In the genomic region with DNA sequence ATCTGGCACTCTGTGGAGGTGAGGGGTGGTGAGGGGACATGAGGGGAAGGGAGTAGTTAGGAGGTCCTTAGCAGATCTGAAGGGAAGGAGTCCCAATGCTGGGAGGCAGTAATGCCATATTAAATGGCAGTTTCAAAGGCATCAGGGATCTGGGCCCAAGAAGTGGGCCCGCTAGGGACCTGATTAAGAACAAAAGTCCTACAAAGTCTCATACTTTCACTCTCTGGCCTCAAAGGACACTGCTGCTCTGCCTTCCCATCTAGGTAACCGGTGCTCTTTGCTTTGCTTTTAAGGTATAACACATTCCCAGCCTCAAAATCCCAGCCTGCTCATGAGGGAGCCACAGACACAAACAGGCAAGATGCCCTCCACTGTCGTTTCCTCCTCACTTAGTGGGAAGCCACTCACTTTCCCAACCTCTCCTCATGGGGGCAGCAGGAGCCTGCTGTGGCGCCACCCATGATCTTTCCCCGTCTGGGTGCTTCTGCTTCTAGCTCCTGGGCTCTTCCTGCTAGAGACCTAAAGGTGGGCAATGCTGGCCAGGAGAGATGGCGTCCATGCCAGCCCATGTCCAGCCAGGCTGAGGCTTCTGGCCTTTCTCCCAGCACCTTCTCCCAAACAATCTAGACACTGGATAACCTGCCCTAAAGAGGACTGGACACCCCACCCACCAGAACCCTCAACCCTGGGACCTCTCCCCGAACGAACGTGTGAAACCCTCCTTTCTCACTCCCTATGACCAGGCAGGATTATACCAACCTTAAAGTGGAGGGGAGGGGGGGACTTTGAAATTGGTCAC, we compare ENCODE assay signal across 8 cellular contexts.
A peak's percentile ranks its signal among the peaks of the same experiment; 100 is the strongest.
DNase-seq lines count a peak whose midpoint lies in the region; ATAC-seq and TF ChIP-seq lines count a peak whose summit lies in the region.

No MANE protein-coding gene starts in this region.

- TF ChIP-seq CTCF in H9 (conservative IDR thresholded peaks at IDR 0.05) (peak; percentile 67), SK-N-SH (IDR thresholded peaks at IDR 0.05) (peak; percentile 52), left lung (IDR thresholded peaks at IDR 0.05) (peak; percentile 39 to 57)

- H3K36me3 ChIP-seq in SK-N-SH (replicated peaks in 1 of 2; ENCODE audit: control insufficient read depth in 1 of 2, insufficient read depth in 2 of 2, low read length in 1 of 2) (no peaks in the 10 kb centered on the region), left lung (no peaks in the 10 kb centered on the region)

- H3K36me3 Mint-ChIP-seq in H9 (ENCODE audit: insufficient read depth in 1 of 3, low read depth in 3 of 3), result no peaks in the 10 kb centered on the region
- no peaks in the 10 kb centered on the region for H3K36me3 Mint-ChIP-seq in stimulated activated naive B cell treated with anti-CD40 and anti-IgM and Interleukin-4, amounts not matched to agents 10 μg/mL and 1 μg/mL and 100 μg/mL, for 72 hours

- H4K8ac ChIP-seq in H9 (replicated peaks; ENCODE audit: insufficient read length, low read depth, low read length), result no peak overlapping the region

- H3K4me1 ChIP-seq in H9 (ENCODE audit: insufficient read depth, low read length), result peaks cover 2% of the 10 kb centered on the region; the same call in 1 of the 2 replicates
- H3K4me1 ChIP-seq in SK-N-SH (ENCODE audit: control insufficient read depth in 1 of 2, insufficient read depth in 2 of 2, low read depth in 1 of 2, low read length in 1 of 2), result no peaks in the 10 kb centered on the region
- no peaks in the 10 kb centered on the region for H3K4me1 ChIP-seq in left lung

- POLR2A ChIA-PET in SK-N-SH (lab: Yijun Ruan, JAX), result interaction anchor here (0.7 to 1.2 kb wide), 2 partner anchors 117 to 132 kb away, joined by 3 read pairs; a partner anchor contains a TSS

- H3K56ac ChIP-seq in H9 (ENCODE audit: insufficient read length, low read depth, low read length), result no peak overlapping the region

- CTCF ChIA-PET in SK-N-SH (lab: Yijun Ruan, JAX), result interaction anchor here (0.5 to 14.1 kb wide), 38 partner anchors 9 to 558 kb away, joined by 3 to 228 read pairs (median 4); a partner anchor contains a TSS

- no peak overlapping the region for H4K91ac ChIP-seq in H9 (ENCODE audit: insufficient read length, low read depth, low read length)

- DNase-seq in A172 (ENCODE audit: low spot score) (peak; percentile 76), GM03348 (ENCODE audit: low spot score) (peak; percentile 78), H9 (peak; percentile 62), Kasumi-1 (lab: John Stamatoyannopoulos, UW) (peak; percentile 74 to 77), SK-N-SH (peak; percentile 77), cerebellar cortex (ENCODE audit: low spot score) (peak; percentile 38), left lung (peak in 1 of 2 donors; percentile 51)
- DNase-seq in stimulated activated naive B cell treated with anti-CD40 and anti-IgM and Interleukin-4, amounts not matched to agents 10 μg/mL and 1 μg/mL and 100 μg/mL, for 72 hours, result peak; percentile 64

- peak; percentile 97 for TF ChIP-seq RAD21 in SK-N-SH (IDR thresholded peaks at IDR 0.05; ENCODE audit: low read length)

- H3K23me2 ChIP-seq in H9 (ENCODE audit: insufficient read length, low read depth, low read length, poor library complexity, severe bottlenecking), result no peaks in the 10 kb centered on the region

- no peaks in the 10 kb centered on the region for H3K79me1 ChIP-seq in H9 (ENCODE audit: insufficient read depth, low read depth, low read length, poor library complexity, severe bottlenecking)

- H3K9me2 ChIP-seq in SK-N-SH, result no peaks in the 10 kb centered on the region

- no peak overlapping the region for H2BK120ac ChIP-seq in H9 (ENCODE audit: low read depth, low read length, poor library complexity, severe bottlenecking)

- no peak overlapping the region for H2BK12ac ChIP-seq in H9 (ENCODE audit: insufficient read length, low read depth, low read length)

- H2AFZ ChIP-seq in H9 (ENCODE audit: low read length), result no peak overlapping the region
- no peak overlapping the region for H2AFZ ChIP-seq in SK-N-SH (ENCODE audit: low read depth)

- no peaks in the 10 kb centered on the region for H3K9me3 Mint-ChIP-seq in H9
- no peaks in the 10 kb centered on the region for H3K9me3 Mint-ChIP-seq in stimulated activated naive B cell treated with anti-CD40 and anti-IgM and Interleukin-4, amounts not matched to agents 10 μg/mL and 1 μg/mL and 100 μg/mL, for 72 hours

- H3K4me3 ChIP-seq in SK-N-SH (ENCODE audit: low read depth in 2 of 2, low read length in 1 of 2), result no peak overlapping the region
- no peak overlapping the region for H3K4me3 ChIP-seq in left lung

- TF ChIP-seq EP300 in SK-N-SH (IDR thresholded peaks at IDR 0.05; ENCODE audit: borderline replicate concordance in 1 of 2, low read depth in 1 of 2, low read length in 1 of 2), result no peak

- no peak overlapping the region for H2BK20ac ChIP-seq in H9 (ENCODE audit: low read depth, low read length, poor library complexity, severe bottlenecking)

- no peaks in the 10 kb centered on the region for H3K27me3 Mint-ChIP-seq in H9 (ENCODE audit: low read depth)
- no peaks in the 10 kb centered on the region for H3K27me3 Mint-ChIP-seq in stimulated activated naive B cell treated with anti-CD40 and anti-IgM and Interleukin-4, amounts not matched to agents 10 μg/mL and 1 μg/mL and 100 μg/mL, for 72 hours

- peak overlapping the region in 2 of 3 experiments; percentile 11 to 53; a peak in 1 of 7 replicates for H3K27ac Mint-ChIP-seq in H9
- peak overlapping the region; percentile 59 for H3K27ac Mint-ChIP-seq in stimulated activated naive B cell treated with anti-CD40 and anti-IgM and Interleukin-4, amounts not matched to agents 10 μg/mL and 1 μg/mL and 100 μg/mL, for 72 hours

- no peaks in the 10 kb centered on the region for H3K9me3 ChIP-seq in H9 (ENCODE audit: control insufficient read depth, low read depth, low read length)
- no peaks in the 10 kb centered on the region for H3K9me3 ChIP-seq in SK-N-SH
- H3K9me3 ChIP-seq in left lung, result no peaks in the 10 kb centered on the region

- H4K20me1 ChIP-seq in H9 (ENCODE audit: control insufficient read depth, insufficient read depth, insufficient read length) (no peaks in the 10 kb centered on the region), SK-N-SH (ENCODE audit: insufficient read depth) (no peaks in the 10 kb centered on the region)

- no peak overlapping the region for H3K23ac ChIP-seq in H9 (ENCODE audit: insufficient read length, low read depth, low read length)

- H3K4me3 Mint-ChIP-seq in H9, result no peak overlapping the region
- peak overlapping the region; percentile 37 to 73 for H3K4me3 Mint-ChIP-seq in stimulated activated naive B cell treated with anti-CD40 and anti-IgM and Interleukin-4, amounts not matched to agents 10 μg/mL and 1 μg/mL and 100 μg/mL, for 72 hours

- H3K79me2 ChIP-seq in H9 (ENCODE audit: insufficient read depth, low read length) (no peaks in the 10 kb centered on the region), SK-N-SH (ENCODE audit: insufficient read depth) (no peaks in the 10 kb centered on the region)

- intact Hi-C loops in left lung (cut with DNase I), result loop anchor here in 1 of 2 donors (5.0 kb wide), 1 partner anchor 116 kb away; no protein-coding TSS in a partner anchor

- no CpG with 5 or more reads among the region's 9 CpGs for WGBS in H9 (ENCODE audit: extremely low coverage, insufficient read length, low lambda C conversion rate)
- WGBS in SK-N-SH (ENCODE audit: low lambda C conversion rate), result 36% methylated on average over 9 of the region's 9 CpGs

- no peak overlapping the region for H3K4ac ChIP-seq in H9 (ENCODE audit: low read depth, low read length)

- H3T11ph ChIP-seq in H9 (ENCODE audit: low read length), result no peak overlapping the region

- H3K4me2 ChIP-seq in H9 (ENCODE audit: insufficient read depth, insufficient read length, low read length) (no peak overlapping the region), SK-N-SH (no peak overlapping the region)

- peaks cover 32 to 35% of the 10 kb centered on the region in 2 experiments for H3K4me1 Mint-ChIP-seq in H9
- peaks cover 15 to 27% of the 10 kb centered on the region in 2 donors for H3K4me1 Mint-ChIP-seq in stimulated activated naive B cell treated with anti-CD40 and anti-IgM and Interleukin-4, amounts not matched to agents 10 μg/mL and 1 μg/mL and 100 μg/mL, for 72 hours

- no peak overlapping the region for H3K18ac ChIP-seq in H9 (ENCODE audit: insufficient read length, low read depth, low read length)

- H3K27ac ChIP-seq in H9 (ENCODE audit: insufficient read length, low read depth, low read length) (no peak overlapping the region), SK-N-SH (ENCODE audit: low read depth in 2 of 2, low read length in 1 of 2) (no peak overlapping the region), left lung (no peak overlapping the region)

- H3F3A ChIP-seq in SK-N-SH (replicated peaks; ENCODE audit: insufficient read depth), result no peaks in the 10 kb centered on the region

- H3K27me3 ChIP-seq in H9 (ENCODE audit: insufficient read depth, low read length), result no peaks in the 10 kb centered on the region
- H3K27me3 ChIP-seq in SK-N-SH (ENCODE audit: insufficient read depth), result peaks cover 6% of the 10 kb centered on the region; the same call in 1 of the 2 replicates
- no peaks in the 10 kb centered on the region for H3K27me3 ChIP-seq in left lung

- H3K9ac ChIP-seq in H9 (ENCODE audit: extremely low read depth, insufficient read length, low read length) (no peak overlapping the region), SK-N-SH (no peak overlapping the region)

- H2BK5ac ChIP-seq in H9 (ENCODE audit: insufficient read length, low read length), result no peak overlapping the region

- no peak overlapping the region for H2AK5ac ChIP-seq in H9 (ENCODE audit: insufficient read length, low read length)

- no peak overlapping the region for H2BK15ac ChIP-seq in H9 (ENCODE audit: low read depth, low read length)

- ATAC-seq in left lung, result peak; percentile 99
- ATAC-seq in stimulated activated naive B cell treated with anti-CD40 and anti-IgM and Interleukin-4, amounts not matched to agents 10 μg/mL and 1 μg/mL and 100 μg/mL, for 72 hours (replicated peaks), result peak; percentile 80 to 81

- H3K14ac ChIP-seq in H9 (ENCODE audit: insufficient read depth, low read length), result no peak overlapping the region

- H4K5ac ChIP-seq in H9 (ENCODE audit: insufficient read length, low read depth, low read length), result no peak overlapping the region

TF ChIP-seq in SK-N-SH, 30 proteins besides CTCF, POLR2A, EP300 and RAD21:
- TF ChIP-seq RCOR1 (IDR thresholded peaks at IDR 0.05; ENCODE audit: low read length), result 0 out of 2 replicates have a peak, but pooled peaks have one; percentile 34
- no peak for TF ChIP-seq JUND (IDR thresholded peaks at IDR 0.05)
- TF ChIP-seq SMC3 (IDR thresholded peaks at IDR 0.05; ENCODE audit: low read depth, low read length), result peak; percentile 88
- TF ChIP-seq FOXM1 (IDR thresholded peaks at IDR 0.05; ENCODE audit: low read depth), result no peak
- TF ChIP-seq CHD2 (IDR thresholded peaks at IDR 0.05; ENCODE audit: low read length, partially characterized antibody), result peak; percentile 11

Comparison
In these comparisons a context has a peak if more than half of its experiments do, and no peak if none do; other contexts are left out.
1. H3K4me3 Mint-ChIP-seq: peak in stimulated activated naive B cell treated with anti-CD40 and anti-IgM and Interleukin-4, amounts not matched to agents 10 μg/mL and 1 μg/mL and 100 μg/mL, for 72 hours (2 of 2); none in H9 (0 of 2).
2. Peak in every context shown above with its lines, with median percentiles within 50 percentile points of each other: CTCF ChIP-seq.